In the genomic region with DNA sequence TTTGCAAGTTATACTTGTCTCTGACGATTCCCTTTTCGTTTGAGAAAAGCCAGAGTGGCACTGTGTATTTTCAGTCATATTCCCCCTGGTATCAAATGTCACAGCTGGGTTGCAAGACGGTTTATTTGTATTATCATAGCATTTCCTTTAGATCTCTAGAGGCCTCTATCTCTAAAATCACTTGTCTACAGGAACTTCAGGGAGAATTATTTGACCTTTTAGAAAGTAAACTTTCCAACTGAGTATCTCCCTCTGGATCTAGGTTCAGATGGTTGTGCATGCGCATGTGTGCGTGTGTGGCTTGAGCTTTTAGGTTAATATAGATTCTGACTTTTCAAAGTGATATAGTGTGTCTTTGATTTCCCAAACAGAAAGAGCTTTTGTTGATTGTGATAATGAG, we compare ENCODE assay signal across 1 cellular context.
TF ChIP-seq lines count a peak whose summit lies in the region.

No MANE protein-coding gene starts in this region.

TF ChIP-seq in HepG2, 621 proteins besides CTCF, POLR2A, EP300 and RAD21 (continued from another document and continues in another):
- TF ChIP-seq, protein P1, sequence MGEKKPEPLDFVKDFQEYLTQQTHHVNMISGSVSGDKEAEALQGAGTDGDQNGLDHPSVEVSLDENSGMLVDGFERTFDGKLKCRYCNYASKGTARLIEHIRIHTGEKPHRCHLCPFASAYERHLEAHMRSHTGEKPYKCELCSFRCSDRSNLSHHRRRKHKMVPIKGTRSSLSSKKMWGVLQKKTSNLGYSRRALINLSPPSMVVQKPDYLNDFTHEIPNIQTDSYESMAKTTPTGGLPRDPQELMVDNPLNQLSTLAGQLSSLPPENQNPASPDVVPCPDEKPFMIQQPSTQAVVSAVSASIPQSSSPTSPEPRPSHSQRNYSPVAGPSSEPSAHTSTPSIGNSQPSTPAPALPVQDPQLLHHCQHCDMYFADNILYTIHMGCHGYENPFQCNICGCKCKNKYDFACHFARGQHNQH (CRISPR knock-in tag; IDR thresholded peaks at IDR 0.05), result no peak
- 0 out of 2 replicates have a peak, but pooled peaks have one; percentile 20 for TF ChIP-seq HNF4A (CRISPR knock-in tag; IDR thresholded peaks at IDR 0.05)
- TF ChIP-seq, protein P2, sequence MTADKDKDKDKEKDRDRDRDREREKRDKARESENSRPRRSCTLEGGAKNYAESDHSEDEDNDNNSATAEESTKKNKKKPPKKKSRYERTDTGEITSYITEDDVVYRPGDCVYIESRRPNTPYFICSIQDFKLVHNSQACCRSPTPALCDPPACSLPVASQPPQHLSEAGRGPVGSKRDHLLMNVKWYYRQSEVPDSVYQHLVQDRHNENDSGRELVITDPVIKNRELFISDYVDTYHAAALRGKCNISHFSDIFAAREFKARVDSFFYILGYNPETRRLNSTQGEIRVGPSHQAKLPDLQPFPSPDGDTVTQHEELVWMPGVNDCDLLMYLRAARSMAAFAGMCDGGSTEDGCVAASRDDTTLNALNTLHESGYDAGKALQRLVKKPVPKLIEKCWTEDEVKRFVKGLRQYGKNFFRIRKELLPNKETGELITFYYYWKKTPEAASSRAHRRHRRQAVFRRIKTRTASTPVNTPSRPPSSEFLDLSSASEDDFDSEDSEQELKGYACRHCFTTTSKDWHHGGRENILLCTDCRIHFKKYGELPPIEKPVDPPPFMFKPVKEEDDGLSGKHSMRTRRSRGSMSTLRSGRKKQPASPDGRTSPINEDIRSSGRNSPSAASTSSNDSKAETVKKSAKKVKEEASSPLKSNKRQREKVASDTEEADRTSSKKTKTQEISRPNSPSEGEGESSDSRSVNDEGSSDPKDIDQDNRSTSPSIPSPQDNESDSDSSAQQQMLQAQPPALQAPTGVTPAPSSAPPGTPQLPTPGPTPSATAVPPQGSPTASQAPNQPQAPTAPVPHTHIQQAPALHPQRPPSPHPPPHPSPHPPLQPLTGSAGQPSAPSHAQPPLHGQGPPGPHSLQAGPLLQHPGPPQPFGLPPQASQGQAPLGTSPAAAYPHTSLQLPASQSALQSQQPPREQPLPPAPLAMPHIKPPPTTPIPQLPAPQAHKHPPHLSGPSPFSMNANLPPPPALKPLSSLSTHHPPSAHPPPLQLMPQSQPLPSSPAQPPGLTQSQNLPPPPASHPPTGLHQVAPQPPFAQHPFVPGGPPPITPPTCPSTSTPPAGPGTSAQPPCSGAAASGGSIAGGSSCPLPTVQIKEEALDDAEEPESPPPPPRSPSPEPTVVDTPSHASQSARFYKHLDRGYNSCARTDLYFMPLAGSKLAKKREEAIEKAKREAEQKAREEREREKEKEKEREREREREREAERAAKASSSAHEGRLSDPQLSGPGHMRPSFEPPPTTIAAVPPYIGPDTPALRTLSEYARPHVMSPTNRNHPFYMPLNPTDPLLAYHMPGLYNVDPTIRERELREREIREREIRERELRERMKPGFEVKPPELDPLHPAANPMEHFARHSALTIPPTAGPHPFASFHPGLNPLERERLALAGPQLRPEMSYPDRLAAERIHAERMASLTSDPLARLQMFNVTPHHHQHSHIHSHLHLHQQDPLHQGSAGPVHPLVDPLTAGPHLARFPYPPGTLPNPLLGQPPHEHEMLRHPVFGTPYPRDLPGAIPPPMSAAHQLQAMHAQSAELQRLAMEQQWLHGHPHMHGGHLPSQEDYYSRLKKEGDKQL (CRISPR knock-in tag; IDR thresholded peaks at IDR 0.05; ENCODE audit: low read depth), result peak; percentile 74; the same call in 1 of the 2 replicates
- no peak for TF ChIP-seq KLF13 (CRISPR knock-in tag; IDR thresholded peaks at IDR 0.05)
- TF ChIP-seq FOXJ3 (CRISPR knock-in tag; IDR thresholded peaks at IDR 0.05; ENCODE audit: borderline replicate concordance), result peak; percentile 48; the same call in 1 of the 2 replicates
- TF ChIP-seq KLF15 (CRISPR knock-in tag; IDR thresholded peaks at IDR 0.05; ENCODE audit: borderline replicate concordance), result no peak
- TF ChIP-seq PLRG1 (conservative IDR thresholded peaks at IDR 0.05), result no peak
- TF ChIP-seq ZNF563 (CRISPR knock-in tag; IDR thresholded peaks at IDR 0.05), result no peak
- TF ChIP-seq HCFC1 (IDR thresholded peaks at IDR 0.05; ENCODE audit: low read depth, low read length), result no peak
- no peak for TF ChIP-seq SP5 (CRISPR knock-in tag; IDR thresholded peaks at IDR 0.05; ENCODE audit: borderline replicate concordance, low read depth)
- peak; percentile 54; the same call in 1 of the 2 replicates for TF ChIP-seq RXRB (CRISPR knock-in tag; IDR thresholded peaks at IDR 0.05; ENCODE audit: borderline replicate concordance)
- TF ChIP-seq SIX1 (CRISPR knock-in tag; IDR thresholded peaks at IDR 0.05; ENCODE audit: borderline replicate concordance), result peak; percentile 98
- TF ChIP-seq NCOA2 (CRISPR knock-in tag; IDR thresholded peaks at IDR 0.05), result peak; percentile 75
- TF ChIP-seq NCOA5 (CRISPR knock-in tag; IDR thresholded peaks at IDR 0.05), result no peak
- TF ChIP-seq, protein P3, sequence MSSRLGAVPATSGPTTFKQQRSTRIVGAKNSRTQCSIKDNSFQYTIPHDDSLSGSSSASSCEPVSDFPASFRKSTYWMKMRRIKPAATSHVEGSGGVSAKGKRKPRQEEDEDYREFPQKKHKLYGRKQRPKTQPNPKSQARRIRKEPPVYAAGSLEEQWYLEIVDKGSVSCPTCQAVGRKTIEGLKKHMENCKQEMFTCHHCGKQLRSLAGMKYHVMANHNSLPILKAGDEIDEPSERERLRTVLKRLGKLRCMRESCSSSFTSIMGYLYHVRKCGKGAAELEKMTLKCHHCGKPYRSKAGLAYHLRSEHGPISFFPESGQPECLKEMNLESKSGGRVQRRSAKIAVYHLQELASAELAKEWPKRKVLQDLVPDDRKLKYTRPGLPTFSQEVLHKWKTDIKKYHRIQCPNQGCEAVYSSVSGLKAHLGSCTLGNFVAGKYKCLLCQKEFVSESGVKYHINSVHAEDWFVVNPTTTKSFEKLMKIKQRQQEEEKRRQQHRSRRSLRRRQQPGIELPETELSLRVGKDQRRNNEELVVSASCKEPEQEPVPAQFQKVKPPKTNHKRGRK (CRISPR knock-in tag; IDR thresholded peaks at IDR 0.05), result no peak
- TF ChIP-seq MAX (IDR thresholded peaks at IDR 0.05), result no peak
- TF ChIP-seq ISL2 (CRISPR knock-in tag; IDR thresholded peaks at IDR 0.05), result peak; percentile 82
- no peak for TF ChIP-seq ZFP1 (CRISPR knock-in tag; IDR thresholded peaks at IDR 0.05)
- peak; percentile 47; the same call in 1 of the 2 replicates for TF ChIP-seq AHDC1 (CRISPR knock-in tag; IDR thresholded peaks at IDR 0.05; ENCODE audit: borderline replicate concordance)
- TF ChIP-seq SPEN (CRISPR knock-in tag; IDR thresholded peaks at IDR 0.05; ENCODE audit: low read depth), result no peak
- no peak for TF ChIP-seq ZNF253 (CRISPR knock-in tag; IDR thresholded peaks at IDR 0.05; ENCODE audit: borderline replicate concordance)
- no peak for TF ChIP-seq CBX2 (IDR thresholded peaks at IDR 0.05; ENCODE audit: low read depth, low read length)
- no peak for TF ChIP-seq CBX2 (CRISPR knock-in tag; IDR thresholded peaks at IDR 0.05; ENCODE audit: low read depth)
- no peak for TF ChIP-seq ERF (CRISPR knock-in tag; IDR thresholded peaks at IDR 0.05)
- no peak for TF ChIP-seq EZH2 (conservative IDR thresholded peaks at IDR 0.05; ENCODE audit: low read depth, low read length)
- no peak for TF ChIP-seq STAT6 (CRISPR knock-in tag; IDR thresholded peaks at IDR 0.05; ENCODE audit: borderline replicate concordance)
- no peak for TF ChIP-seq CEBPB (IDR thresholded peaks at IDR 0.05; ENCODE audit: borderline replicate concordance, low read depth, low read length)
- no peak for TF ChIP-seq ZNF136 (CRISPR knock-in tag; IDR thresholded peaks at IDR 0.05; ENCODE audit: low read depth)
- no peak for TF ChIP-seq ZNF740 (CRISPR knock-in tag; IDR thresholded peaks at IDR 0.05)
- TF ChIP-seq ZNF326 (CRISPR knock-in tag; IDR thresholded peaks at IDR 0.05; ENCODE audit: borderline replicate concordance), result no peak
- no peak; the same call in 1 of the 2 replicates for TF ChIP-seq ETV5 (CRISPR knock-in tag; IDR thresholded peaks at IDR 0.05; ENCODE audit: borderline replicate concordance)
- TF ChIP-seq SOX13 (IDR thresholded peaks at IDR 0.05), result no peak
- TF ChIP-seq SOX13 (CRISPR knock-in tag; conservative IDR thresholded peaks at IDR 0.05 in 1 of 2, IDR thresholded peaks at IDR 0.05 in 1 of 2), result peak in 1 of 2 experiments; percentile 54; a peak in 1 of 4 replicates
- no peak for TF ChIP-seq ZNF12 (CRISPR knock-in tag; IDR thresholded peaks at IDR 0.05)
- peak; percentile 46; the same call in 1 of the 2 replicates for TF ChIP-seq KAT8 (CRISPR knock-in tag; IDR thresholded peaks at IDR 0.05)
- peak; percentile 64 for TF ChIP-seq BCL6 (CRISPR knock-in tag; IDR thresholded peaks at IDR 0.05)
- TF ChIP-seq HMG20B (CRISPR knock-in tag; conservative IDR thresholded peaks at IDR 0.05), result 0 out of 2 replicates have a peak, but pooled peaks have one; percentile 17
- peak; percentile 81 for TF ChIP-seq TCF7 (IDR thresholded peaks at IDR 0.05; ENCODE audit: low read depth)
- TF ChIP-seq NR2F1 (CRISPR knock-in tag; IDR thresholded peaks at IDR 0.05), result peak in 1 of 2 experiments; percentile 50; a peak in 2 of 4 replicates
- no peak for TF ChIP-seq NAIF1 (CRISPR knock-in tag; IDR thresholded peaks at IDR 0.05; ENCODE audit: borderline replicate concordance)
- TF ChIP-seq MTF2 (CRISPR knock-in tag; IDR thresholded peaks at IDR 0.05; ENCODE audit: borderline replicate concordance), result no peak
- TF ChIP-seq REL (CRISPR knock-in tag; conservative IDR thresholded peaks at IDR 0.05), result no peak
- TF ChIP-seq KDM1A (CRISPR knock-in tag; IDR thresholded peaks at IDR 0.05), result no peak
- TF ChIP-seq NFATC3 (CRISPR knock-in tag; IDR thresholded peaks at IDR 0.05), result no peak
- TF ChIP-seq, protein P4, sequence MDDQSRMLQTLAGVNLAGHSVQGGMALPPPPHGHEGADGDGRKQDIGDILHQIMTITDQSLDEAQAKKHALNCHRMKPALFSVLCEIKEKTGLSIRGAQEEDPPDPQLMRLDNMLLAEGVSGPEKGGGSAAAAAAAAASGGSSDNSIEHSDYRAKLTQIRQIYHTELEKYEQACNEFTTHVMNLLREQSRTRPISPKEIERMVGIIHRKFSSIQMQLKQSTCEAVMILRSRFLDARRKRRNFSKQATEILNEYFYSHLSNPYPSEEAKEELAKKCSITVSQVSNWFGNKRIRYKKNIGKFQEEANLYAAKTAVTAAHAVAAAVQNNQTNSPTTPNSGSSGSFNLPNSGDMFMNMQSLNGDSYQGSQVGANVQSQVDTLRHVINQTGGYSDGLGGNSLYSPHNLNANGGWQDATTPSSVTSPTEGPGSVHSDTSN (CRISPR knock-in tag; IDR thresholded peaks at IDR 0.05; ENCODE audit: borderline replicate concordance), result no peak
- peak; percentile 46; the same call in 1 of the 2 replicates for TF ChIP-seq SOX5 (CRISPR knock-in tag; IDR thresholded peaks at IDR 0.05; ENCODE audit: borderline replicate concordance)
- TF ChIP-seq MYC (CRISPR knock-in tag; IDR thresholded peaks at IDR 0.05; ENCODE audit: borderline replicate concordance), result no peak
- peak; percentile 87 for TF ChIP-seq NR2F6 (IDR thresholded peaks at IDR 0.05)
- peak; percentile 79 for TF ChIP-seq NR2F6 (CRISPR knock-in tag; IDR thresholded peaks at IDR 0.05)
